8 cellular contexts compared by ENCODE assay signal in genomic region chr18:79068946-79069791, GRCh38. TPM values are rescaled to one million over a fixed set of nuclear protein-coding genes. Genes with fewer than 3 reads are reported as not detected.
DNase-seq lines count a peak whose midpoint lies in the region; ATAC-seq, FAIRE-seq and TF ChIP-seq lines count a peak whose summit lies in the region.

Gene ATP9B (plus strand): TSS chr18:79069394. CDS start chr18:79069411, 17 bp downstream.

- H3K4me1 ChIP-seq in A673 (ENCODE audit: insufficient read depth, low read length, poor library complexity, severe bottlenecking): no peaks in the 10 kb centered on the region
- peaks cover 0 to 5% of the 10 kb centered on the region in 2 donors for H3K4me1 ChIP-seq in breast epithelium
- H3K4me1 ChIP-seq in iPS-20b (ENCODE audit: insufficient read depth, low read length): no peaks in the 10 kb centered on the region
- H3K4me1 ChIP-seq in small intestine (ENCODE audit: control insufficient read depth in 2 of 2, insufficient read depth in 1 of 2, low read depth in 1 of 2, low read length in 1 of 2): no peaks in the 10 kb centered on the region

- CTCF ChIA-PET in A673 (lab: Charles Lee): no interaction called here

- FAIRE-seq in small intestine (lab: Jason Lieb, UNC): no peak

- BruUV-seq in A673 (replicated peaks; lab: Mats Ljungman, UMichigan): no TSS peak

- intact Hi-C loops in A673 (cut with micrococcal nuclease; ENCODE audit: unreplicated experiment): loop anchor here (5.0 kb wide), 1 partner anchor 173 kb away; no protein-coding TSS in a partner anchor
- intact Hi-C loops in breast epithelium (cut with DNase I; ENCODE audit: low total_unique reads): no loop called here

- ATAC-seq in GM18858 (IDR thresholded peaks at IDR 0.05; ENCODE audit: unreplicated experiment) (peak; percentile 61), HG03095 (IDR thresholded peaks at IDR 0.05; ENCODE audit: unreplicated experiment) (peak; percentile 84)

- no peaks in the 10 kb centered on the region for H3K36me3 ChIP-seq in A673 (ENCODE audit: insufficient read depth, low read length, poor library complexity, severe bottlenecking)
- H3K36me3 ChIP-seq in breast epithelium: no peaks in the 10 kb centered on the region
- no peaks in the 10 kb centered on the region for H3K36me3 ChIP-seq in iPS-20b (ENCODE audit: insufficient read depth, low read depth, low read length)
- no peaks in the 10 kb centered on the region for H3K36me3 ChIP-seq in small intestine (ENCODE audit: control insufficient read depth in 2 of 2, insufficient read depth in 2 of 2, low read length in 2 of 2)

- no peaks in the 10 kb centered on the region for H3K27me3 ChIP-seq in A673 (replicated peaks; ENCODE audit: insufficient read depth, low read depth, low read length, poor library complexity)
- no peaks in the 10 kb centered on the region for H3K27me3 ChIP-seq in breast epithelium
- H3K27me3 ChIP-seq in iPS-20b (ENCODE audit: insufficient read depth, low read length): peaks cover 30% of the 10 kb centered on the region
- no peaks in the 10 kb centered on the region for H3K27me3 ChIP-seq in small intestine (ENCODE audit: control insufficient read depth in 2 of 2, insufficient read depth in 2 of 2, low read length in 2 of 2)

- H3K9me3 ChIP-seq in A673 (ENCODE audit: low read depth, low read length, poor library complexity, severe bottlenecking) (no peaks in the 10 kb centered on the region), breast epithelium (no peaks in the 10 kb centered on the region), iPS-20b (ENCODE audit: insufficient read depth, low read depth, low read length) (peaks cover 8% of the 10 kb centered on the region), small intestine (ENCODE audit: control insufficient read depth, low read depth) (no peaks in the 10 kb centered on the region)

- peak within 1 kb of the TSS; percentile 87 for H3K27ac ChIP-seq in A673 (ENCODE audit: low read depth, low read length, poor library complexity, severe bottlenecking)
- H3K27ac ChIP-seq in VCaP: peak within 1 kb of the TSS; percentile 79
- H3K27ac ChIP-seq in breast epithelium: peak within 1 kb of the TSS; percentile 95
- H3K27ac ChIP-seq in iPS-20b (ENCODE audit: low read length): peak within 1 kb of the TSS; percentile 53
- H3K27ac ChIP-seq in small intestine (ENCODE audit: low read depth in 1 of 2, low read length in 1 of 2): peak within 1 kb of the TSS; percentile 88 to 96

- TF ChIP-seq CTCF in A673 (conservative IDR thresholded peaks at IDR 0.05; ENCODE audit: low read depth, low read length) (no peak), VCaP (conservative IDR thresholded peaks at IDR 0.05) (no peak), breast epithelium (IDR thresholded peaks at IDR 0.05) (no peak)

- DNase-seq in A673 (ENCODE audit: low spot score) (peak; percentile 96), NCI-H2196 treated with DMSO at 0.1 percent for 48 hours (lab: John Stamatoyannopoulos, UW; ENCODE audit: unreplicated experiment) (peak; percentile 88), breast epithelium (ENCODE audit: low spot score in 2 of 2) (peak; percentile 96 to 97), small intestine (peak; percentile 96)

- POLR2A ChIA-PET in A673 (lab: Charles Lee; ENCODE audit: low non-redundant PET): interaction anchor here (0.6 kb wide), 1 partner anchor 109 kb away, joined by 3 read pairs; no protein-coding TSS in a partner anchor

- WGBS in small intestine, 3 donors: 0% methylated on average over 64 to 118 of the region's 118 CpGs

- peak within 1 kb of the TSS; percentile 92 for H3K9ac ChIP-seq in iPS-20b (ENCODE audit: low read depth, low read length)

- peak within 1 kb of the TSS; percentile 81 for H3K4me3 ChIP-seq in A673 (ENCODE audit: low read depth, low read length, poor library complexity, severe bottlenecking)
- H3K4me3 ChIP-seq in breast epithelium: peak within 1 kb of the TSS; percentile 70 to 100 (median 97)
- H3K4me3 ChIP-seq in iPS-20b (ENCODE audit: low read length): peak within 1 kb of the TSS; percentile 87
- H3K4me3 ChIP-seq in small intestine (ENCODE audit: low read depth in 1 of 2, low read length in 2 of 2): peak within 1 kb of the TSS; percentile 89 to 97

- no peak for TF ChIP-seq POLR2A in breast epithelium (IDR thresholded peaks at IDR 0.05)

RNA-seq across cellular contexts. Expression of gene ATP9B, which starts in this region (rescaled TPM):
- total RNA-seq in A673 (2021): 17.9 and 22.3 TPM in 2 replicates
- total RNA-seq in breast epithelium: 10 to 100 TPM; 42.1 to 55.9 (median 54.4) TPM
- polyA plus RNA-seq in small intestine: 10 to 100 TPM in 1 of 3 donors, 1 to 10 TPM in 2; 4.3 to 18.7 (median 5.6) TPM

Comparison
In these comparisons a context has a peak if more than half of its experiments do, and no peak if none do; other contexts are left out.
1. Peak in every context shown above with its lines: DNase-seq, ATAC-seq, H3K4me3 ChIP-seq and H3K27ac ChIP-seq.